8 cellular contexts compared by ENCODE assay signal in the genomic region with DNA sequence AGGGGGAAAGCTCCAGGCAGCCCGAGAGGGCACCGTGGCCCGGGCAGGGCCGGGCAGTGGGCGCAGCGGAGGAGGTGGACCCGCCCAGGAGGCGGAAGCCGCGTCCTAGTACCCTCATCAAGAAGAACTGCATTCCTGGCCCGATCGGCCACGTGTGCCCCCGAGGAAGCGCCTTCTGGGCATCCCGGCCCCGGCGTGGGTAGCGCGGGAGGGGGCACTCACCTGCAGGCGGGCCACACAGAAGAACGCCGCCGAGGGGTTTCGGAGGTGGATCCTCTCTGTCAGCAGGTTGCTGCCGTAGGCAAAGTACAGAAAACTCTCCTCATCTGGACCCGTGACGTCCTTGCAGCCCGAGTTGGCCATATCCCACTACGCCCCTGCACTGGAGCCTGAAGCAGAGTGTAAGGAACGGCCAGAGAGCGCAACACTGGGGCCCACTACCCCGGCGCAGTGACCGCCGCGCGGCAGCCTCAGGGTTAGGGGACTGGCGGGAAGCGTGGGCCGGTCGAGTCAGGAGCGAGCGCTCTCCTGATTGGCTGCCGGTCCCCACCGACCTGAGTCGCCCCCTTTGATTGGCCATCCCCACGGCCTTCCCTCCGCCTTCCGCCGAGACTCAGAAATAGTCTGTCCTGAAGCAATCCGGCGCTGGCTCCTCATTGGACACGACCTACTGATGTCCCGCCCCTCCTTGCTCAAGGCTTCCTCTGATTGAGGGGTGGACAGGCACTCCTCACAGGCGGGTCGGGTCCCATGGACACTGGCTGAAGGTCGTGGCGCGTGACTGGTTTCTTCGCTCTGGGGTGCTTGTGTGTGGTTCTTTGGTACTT. TPM values are rescaled to one million over a fixed set of nuclear protein-coding genes. Genes with fewer than 3 reads are reported as not detected.
DNase-seq lines count a peak whose midpoint lies in the region; ATAC-seq, FAIRE-seq and TF ChIP-seq lines count a peak whose summit lies in the region.

A gene with protein sequence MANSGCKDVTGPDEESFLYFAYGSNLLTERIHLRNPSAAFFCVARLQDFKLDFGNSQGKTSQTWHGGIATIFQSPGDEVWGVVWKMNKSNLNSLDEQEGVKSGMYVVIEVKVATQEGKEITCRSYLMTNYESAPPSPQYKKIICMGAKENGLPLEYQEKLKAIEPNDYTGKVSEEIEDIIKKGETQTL (minus strand): TSS at position 483 of the 827 bp plus-strand sequence. CDS start 120 bp downstream, at position 363.

- no peak for TF ChIP-seq EP300 in H1 (IDR thresholded peaks at IDR 0.05; ENCODE audit: borderline replicate concordance in 1 of 2, low read depth in 2 of 2, low read length in 2 of 2)

- H3K4me3 ChIP-seq in H1 (ENCODE audit: extremely low read depth in 1 of 4, insufficient read depth in 2 of 4, low read depth in 3 of 4, low read length in 4 of 4) (peak within 1 kb of the TSS; percentile 85 to 95 (median 90)), mesenchymal stem cell (ENCODE audit: insufficient read depth in 1 of 2, low read depth in 1 of 2, low read length in 2 of 2) (peak within 1 kb of the TSS; percentile 96 to 97)

- H2BK15ac ChIP-seq in H1 (ENCODE audit: low read length) (no peak within 1 kb of the TSS), mesenchymal stem cell (ENCODE audit: low read depth, poor library complexity, severe bottlenecking) (peak within 1 kb of the TSS; percentile 82)

- H4K5ac ChIP-seq in H1 (ENCODE audit: insufficient read length, low read depth, low read length) = peak within 1 kb of the TSS; percentile 96

- TF ChIP-seq RAD21 in H1 (IDR thresholded peaks at IDR 0.05 in 1 of 2, conservative IDR thresholded peaks at IDR 0.05 in 1 of 2; ENCODE audit: low read depth in 2 of 2, low read length in 2 of 2) = no peak

- peak within 1 kb of the TSS; percentile 74 for H3K56ac ChIP-seq in H1 (replicated peaks; ENCODE audit: insufficient read length, low read depth, low read length)

- H3K4me1 ChIP-seq in H1 (replicated peaks in 1 of 4; ENCODE audit: control insufficient read depth in 3 of 4, insufficient read depth in 4 of 4, low read length in 3 of 4) (peaks cover 0 to 6% (median 3%) of the 10 kb centered on the region in 4 experiments; a peak in 4 of 7 replicates), mesenchymal stem cell (ENCODE audit: control insufficient read depth, insufficient read depth, low read depth, low read length) (peaks cover 9% of the 10 kb centered on the region)

- peak within 1 kb of the TSS; percentile 88 to 93 (median 91) for H3K9ac ChIP-seq in H1 (replicated peaks in 1 of 4; ENCODE audit: extremely low read depth in 1 of 4, low read depth in 3 of 4, low read length in 3 of 4)
- peak within 1 kb of the TSS; percentile 90 for H3K9ac ChIP-seq in mesenchymal stem cell (ENCODE audit: low read length)

- H2BK120ac ChIP-seq in H1 (replicated peaks; ENCODE audit: low read depth, low read length) (peak within 1 kb of the TSS; percentile 47), mesenchymal stem cell (ENCODE audit: low read depth, low read length) (no peak within 1 kb of the TSS)

- TF ChIP-seq POLR2A in H1 (IDR thresholded peaks at IDR 0.05; ENCODE audit: control extremely low read depth in 1 of 2, low read depth in 2 of 2, low read length in 2 of 2) = peak; percentile 88 to 93

- H2BK20ac ChIP-seq in H1 (ENCODE audit: low read length) = no peak within 1 kb of the TSS

- POLR2A ChIA-PET in H1 (lab: Charles Lee; ENCODE audit: partially characterized antibody) = interaction anchor here (0.6 to 2.0 kb wide), 5 partner anchors 10 to 94 kb away, joined by 3 to 14 read pairs (median 3); no protein-coding TSS in a partner anchor

- peak within 1 kb of the TSS; percentile 96 for H4K91ac ChIP-seq in H1 (replicated peaks; ENCODE audit: insufficient read length, low read length)
- peak within 1 kb of the TSS; percentile 52 for H4K91ac ChIP-seq in mesenchymal stem cell (ENCODE audit: low read length)

- H2BK12ac ChIP-seq in H1 (ENCODE audit: low read depth, low read length) (no peak within 1 kb of the TSS), mesenchymal stem cell (ENCODE audit: low read length in 2 of 2) (peak within 1 kb of the TSS in 1 of 2 experiments; percentile 31)

- 1% methylated on average over 56 of the region's 61 CpGs; no CpG with 5 or more reads in 1 of the 2 experiments for WGBS in H1 (ENCODE audit: extremely low coverage in 1 of 2, insufficient coverage in 1 of 2, insufficient read length in 1 of 2, insufficient replicate concordance in 2 of 2, low coverage in 1 of 2, low lambda C conversion rate in 2 of 2, missing lambda C conversion rate in 1 of 2), 2 experiments
- under 1% methylated on average over 57 of the region's 61 CpGs for WGBS in mesenchymal stem cell

- peak; percentile 96 for ATAC-seq in GM21367 (IDR thresholded peaks at IDR 0.05; ENCODE audit: unreplicated experiment)

- peak within 1 kb of the TSS; percentile 8 for H3K14ac ChIP-seq in H1 (ENCODE audit: insufficient read length)
- H3K14ac ChIP-seq in mesenchymal stem cell (ENCODE audit: low read length in 2 of 2) = peak within 1 kb of the TSS in 1 of 2 experiments; percentile 96

- no peak within 1 kb of the TSS for H2AK5ac ChIP-seq in H1 (ENCODE audit: low read depth, low read length)
- no peak within 1 kb of the TSS for H2AK5ac ChIP-seq in mesenchymal stem cell (ENCODE audit: low read length, severe bottlenecking)

- H4K8ac ChIP-seq in H1 (ENCODE audit: extremely low read depth, insufficient read depth, low read length) (peak within 1 kb of the TSS; percentile 97), mesenchymal stem cell (ENCODE audit: low read length) (peak within 1 kb of the TSS; percentile 99)

- H4K20me1 ChIP-seq in H1 (replicated peaks in 1 of 2; ENCODE audit: control insufficient read depth in 1 of 2, insufficient read depth in 2 of 2, low read length in 2 of 2) = peaks cover 3 to 8% of the 10 kb centered on the region in 2 experiments

- peak; percentile 99 for DNase-seq in COR-L47 (lab: John Stamatoyannopoulos, UW)
- DNase-seq in HTR-8/SVneo (ENCODE audit: insufficient read length, low spot score) = peak; percentile 97
- DNase-seq in NOMO-1 treated with dmso at 0.1 percent for 144 hours (lab: John Stamatoyannopoulos, UW; ENCODE audit: unreplicated experiment) = peak; percentile 98
- peak; percentile 79 to 92 (median 83) for DNase-seq in activated CD8-positive, alpha-beta memory T cell treated with anti-CD3 and anti-CD28 coated beads for 48 hours (ENCODE audit: low read depth in 2 of 3, low spot score in 2 of 3)
- peak; percentile 94 to 95 for DNase-seq in H1 (ENCODE audit: low read depth in 1 of 2, low spot score in 2 of 2)
- peak; percentile 98 for DNase-seq in mesenchymal stem cell
- peak; percentile 91 for DNase-seq in stimulated activated CD8-positive, alpha-beta memory T cell treated with anti-CD3 and anti-CD28 coated beads, Interleukin-12 subunit alpha, Interleukin-12 subunit beta, amount 100 ng/mL, for 4 hours (ENCODE audit: low read depth)

- CTCF ChIA-PET in H1 (lab: Charles Lee; ENCODE audit: partially characterized antibody) = interaction anchor here (0.6 to 0.8 kb wide), 2 partner anchors 60 to 83 kb away, joined by 3 read pairs; no protein-coding TSS in a partner anchor

- H2AFZ ChIP-seq in H1 (ENCODE audit: low read length) (peak within 1 kb of the TSS; percentile 83), mesenchymal stem cell (ENCODE audit: low read depth, low read length) (peak within 1 kb of the TSS; percentile 95)

- peak; percentile 93 for FAIRE-seq in HTR-8/SVneo (lab: Jason Lieb, UNC)
- FAIRE-seq in H1 (lab: Jason Lieb, UNC) = no peak

- no peaks in the 10 kb centered on the region for H3K9me3 ChIP-seq in H1 (ENCODE audit: insufficient read depth in 2 of 2, low read depth in 1 of 2, low read length in 1 of 2)
- H3K9me3 ChIP-seq in mesenchymal stem cell (ENCODE audit: control insufficient read depth, low read length) = no peaks in the 10 kb centered on the region

- no peak within 1 kb of the TSS for H3K23ac ChIP-seq in H1 (ENCODE audit: insufficient read length)
- H3K23ac ChIP-seq in mesenchymal stem cell (ENCODE audit: low read length in 2 of 2) = peak within 1 kb of the TSS in 1 of 2 experiments; percentile 74

- peak within 1 kb of the TSS; percentile 86 for H3K27ac ChIP-seq in H1 (ENCODE audit: low read depth, low read length)
- H3K27ac ChIP-seq in mesenchymal stem cell (ENCODE audit: low read length, poor library complexity, severe bottlenecking) = peak within 1 kb of the TSS; percentile 44

- H3K4me2 ChIP-seq in H1 (ENCODE audit: insufficient read depth in 1 of 2, low read depth in 2 of 2, low read length in 2 of 2) (peak within 1 kb of the TSS; percentile 85 to 89), mesenchymal stem cell (ENCODE audit: low read length, poor library complexity, severe bottlenecking) (peak within 1 kb of the TSS; percentile 90)

- H2BK5ac ChIP-seq in H1 (ENCODE audit: low read depth, low read length) (no peak within 1 kb of the TSS; the same call in 1 of the 2 replicates), mesenchymal stem cell (ENCODE audit: low read depth, low read length, poor library complexity, severe bottlenecking) (no peak within 1 kb of the TSS)

- peaks cover 13% of the 10 kb centered on the region for H3K79me1 ChIP-seq in H1 (ENCODE audit: low read depth, low read length)
- peaks cover 14% of the 10 kb centered on the region for H3K79me1 ChIP-seq in mesenchymal stem cell (replicated peaks; ENCODE audit: low read length, poor library complexity, severe bottlenecking)

- TF ChIP-seq CTCF in H1 (IDR thresholded peaks at IDR 0.05; ENCODE audit: control extremely low read depth in 1 of 3, insufficient read depth in 1 of 3, low read depth in 1 of 3, low read length in 3 of 3) = no peak

- H3K36me3 ChIP-seq in H1 (ENCODE audit: control insufficient read depth in 2 of 4, insufficient read depth in 4 of 4, low read length in 3 of 4) = peaks cover 0 to 7% (median 0%) of the 10 kb centered on the region in 4 experiments; a peak in 2 of 8 replicates
- H3K36me3 ChIP-seq in mesenchymal stem cell (ENCODE audit: control insufficient read depth in 1 of 2, insufficient read depth in 2 of 2, low read depth in 1 of 2, low read length in 2 of 2) = peaks cover 0 to 6% of the 10 kb centered on the region in 2 experiments

- peaks cover 9 to 50% of the 10 kb centered on the region in 2 experiments for H3K79me2 ChIP-seq in H1 (ENCODE audit: control insufficient read depth in 1 of 2, insufficient read depth in 2 of 2, low read length in 2 of 2)

- peak within 1 kb of the TSS; percentile 76 for H3K4ac ChIP-seq in H1 (replicated peaks; ENCODE audit: insufficient read length, low read depth, low read length)
- peak within 1 kb of the TSS; percentile 85 to 89 for H3K4ac ChIP-seq in mesenchymal stem cell (ENCODE audit: low read depth in 1 of 2, low read length in 2 of 2)

- H3K27me3 ChIP-seq in H1 (replicated peaks in 1 of 4; ENCODE audit: control insufficient read depth in 3 of 4, extremely low read depth in 1 of 4, insufficient read depth in 3 of 4, low read length in 3 of 4) (no peaks in the 10 kb centered on the region), mesenchymal stem cell (ENCODE audit: control insufficient read depth in 1 of 2, insufficient read depth in 1 of 2, low read length in 2 of 2) (no peaks in the 10 kb centered on the region)

- H3K18ac ChIP-seq in H1 (ENCODE audit: extremely low read depth, low read length) (peak within 1 kb of the TSS; percentile 91), mesenchymal stem cell (ENCODE audit: low read depth in 1 of 2, low read length in 2 of 2) (peak within 1 kb of the TSS; percentile 90 to 91)

- H3K23me2 ChIP-seq in H1 (ENCODE audit: low read depth, low read length) = peaks cover 4% of the 10 kb centered on the region; the same call in 1 of the 2 replicates

RNA-seq across cellular contexts. Expression of the gene that starts here (rescaled TPM):
- 125 and 129 TPM in 2 replicates for total RNA-seq in H1 (2021; fragmentation: NEBNext Ultra II Directional; extraction: Animal tissue kit (Norgen Biotek cat#: 25700))
- 47.7 and 50.0 TPM in 2 replicates for polyA plus RNA-seq in H1 (2011; rRNA removed)
- polyA plus RNA-seq in H1 (2011; cell fraction: cytosol; rRNA removed) = 85.5 TPM
- 60.8 TPM for polyA plus RNA-seq in H1 (2011; cell fraction: nucleus; rRNA removed)
- polyA plus RNA-seq in H1 (2012, experiment 1 of 2) = 88.5 to 127 TPM (median 90.7 TPM) in 4 replicates
- 39.1 TPM for polyA plus RNA-seq in H1 (2012, experiment 2 of 2)
- 84.7 TPM for polyA plus RNA-seq in H1 (2013, experiment 1 of 2)
- 87.8 TPM for polyA plus RNA-seq in H1 (2013, experiment 2 of 2)
- polyA minus RNA-seq in H1 (2011; rRNA and poly(A)+ RNA removed) = 12.2 and 13.2 TPM in 2 replicates
- polyA minus RNA-seq in H1 (2011; cell fraction: cytosol; rRNA and poly(A)+ RNA removed) = 26.6 TPM
- polyA minus RNA-seq in H1 (2011; cell fraction: nucleus; rRNA and poly(A)+ RNA removed) = 21.5 TPM
- 15.7 TPM for polyA plus RNA-seq in mesenchymal stem cell (2013, experiment 1 of 2)
- 15.0 TPM for polyA plus RNA-seq in mesenchymal stem cell (2013, experiment 2 of 2)

Comparison
In these comparisons a context has a peak if more than half of its experiments do, and no peak if none do; other contexts are left out.
1. Peak in every context shown above with its lines: DNase-seq, ATAC-seq, H3K4me3 ChIP-seq and H3K27ac ChIP-seq.